8 cellular contexts compared by ENCODE assay signal in the genomic region with DNA sequence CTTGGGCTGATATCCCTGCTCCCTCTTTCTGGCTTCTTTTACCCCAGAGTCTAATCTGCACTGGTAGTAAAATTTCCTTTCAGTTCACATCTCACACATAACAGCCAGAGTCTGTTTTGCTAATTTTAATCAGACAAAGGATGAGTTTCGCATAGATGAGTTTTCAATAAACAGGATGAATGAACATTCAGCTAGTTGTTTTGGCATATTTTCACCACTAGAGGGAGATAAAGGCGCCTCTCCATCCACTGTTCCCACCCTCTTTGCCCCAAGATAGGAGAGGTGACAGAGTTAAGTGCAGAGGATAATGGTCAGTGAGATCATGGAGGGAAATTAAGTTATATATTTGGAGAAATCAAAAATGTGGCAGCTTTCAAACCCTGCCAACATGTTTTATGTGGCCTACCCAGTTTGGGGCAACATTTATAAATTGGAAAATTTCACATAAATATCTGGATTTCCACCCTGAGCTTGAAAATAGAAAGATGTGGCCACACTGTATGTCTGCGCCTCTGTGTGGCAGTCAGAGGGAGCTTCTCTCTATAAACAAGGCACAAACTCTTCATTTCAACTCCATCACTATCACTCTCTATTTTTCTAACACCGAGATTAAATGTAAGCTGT. TPM values are rescaled to one million over a fixed set of nuclear protein-coding genes. Genes with fewer than 3 reads are reported as not detected.
DNase-seq lines count a peak whose midpoint lies in the region; ATAC-seq and TF ChIP-seq lines count a peak whose summit lies in the region.

No MANE protein-coding gene starts in this region.

- no peaks in the 10 kb centered on the region for H3K36me3 ChIP-seq in MM.1S (replicated peaks; ENCODE audit: insufficient read depth, low read length)
- no peaks in the 10 kb centered on the region for H3K36me3 ChIP-seq in gastroesophageal sphincter
- H3K36me3 ChIP-seq in prostate gland = no peaks in the 10 kb centered on the region

- H3K4me3 ChIP-seq in MM.1S (ENCODE audit: low read length) = no peak overlapping the region
- no peak overlapping the region for H3K4me3 ChIP-seq in gastroesophageal sphincter
- no peak overlapping the region for H3K4me3 ChIP-seq in prostate gland

- no peak for TF ChIP-seq EP300 in gastroesophageal sphincter (IDR thresholded peaks at IDR 0.05)

- H3K9me3 ChIP-seq in MM.1S (replicated peaks; ENCODE audit: insufficient read depth, low read length) (no peaks in the 10 kb centered on the region), gastroesophageal sphincter (no peaks in the 10 kb centered on the region), prostate gland (no peaks in the 10 kb centered on the region)

- no peaks in the 10 kb centered on the region for H3K79me2 ChIP-seq in MM.1S (ENCODE audit: low read length)

- H3K9me2 ChIP-seq in MM.1S (replicated peaks; ENCODE audit: insufficient read depth, low read length) = no peaks in the 10 kb centered on the region

- peak; percentile 86 for TF ChIP-seq CTCF in MM.1S (IDR thresholded peaks at IDR 0.05; ENCODE audit: low read length)
- TF ChIP-seq CTCF in gastroesophageal sphincter (IDR thresholded peaks at IDR 0.05) = peak; percentile 54 to 72 (median 70)
- TF ChIP-seq CTCF in prostate gland (IDR thresholded peaks at IDR 0.05) = peak; percentile 47 to 53 (median 50)

- H3K27me3 ChIP-seq in MM.1S (replicated peaks; ENCODE audit: insufficient read depth, low read length) (no peaks in the 10 kb centered on the region), gastroesophageal sphincter (no peaks in the 10 kb centered on the region), prostate gland (replicated peaks; ENCODE audit: insufficient read depth) (no peaks in the 10 kb centered on the region)

- no peaks in the 10 kb centered on the region for H3F3A ChIP-seq in MM.1S (ENCODE audit: insufficient read depth, low read length)

- H4K20me1 ChIP-seq in MM.1S (ENCODE audit: insufficient read depth, low read length) = no peaks in the 10 kb centered on the region

- H3K4me1 ChIP-seq in MM.1S (ENCODE audit: low read length) = no peaks in the 10 kb centered on the region
- peaks cover 5 to 48% (median 21%) of the 10 kb centered on the region in 3 donors for H3K4me1 ChIP-seq in gastroesophageal sphincter
- no peaks in the 10 kb centered on the region for H3K4me1 ChIP-seq in prostate gland (replicated peaks)

- intact Hi-C loops in Right ventricle myocardium superior (cut with DNase I) = no loop called here
- intact Hi-C loops in Right ventricle myocardium inferior (cut with DNase I) = loop anchor here (2.0 to 5.0 kb wide), 3 partner anchors 49 to 126 kb away; partner anchors contain the start of gene DTNA
- intact Hi-C loops in prostate gland (cut with DNase I) = loop anchor here (5.0 kb wide), 1 partner anchor 126 kb away; no protein-coding TSS in a partner anchor

- TF ChIP-seq POLR2A in gastroesophageal sphincter (IDR thresholded peaks at IDR 0.05) = no peak
- no peak for TF ChIP-seq POLR2A in prostate gland (IDR thresholded peaks at IDR 0.05)

- DNase-seq in Right ventricle myocardium superior = no peak
- no peak for DNase-seq in Right ventricle myocardium inferior (ENCODE audit: missing footprints)
- DNase-seq in HCEC 1CT = peak; percentile 63
- peak; percentile 40 for DNase-seq in MM.1S
- DNase-seq in SW480 (ENCODE audit: low spot score) = peak; percentile 33
- DNase-seq in prostate gland (ENCODE audit: low spot score) = no peak
- DNase-seq in stimulated activated CD4-positive, alpha-beta T cell treated with anti-CD3 and anti-CD28 coated beads, Interleukin-2, amount 100 ng/mL, for 24 hours = no peak

- H2AFZ ChIP-seq in MM.1S (ENCODE audit: low read length) = no peak overlapping the region

- ATAC-seq in Right ventricle myocardium superior (ENCODE audit: poor library complexity) = peak; percentile 41
- ATAC-seq in Right ventricle myocardium inferior = no peak
- ATAC-seq in gastroesophageal sphincter = peak; percentile 35

- H3K27ac ChIP-seq in MM.1S (ENCODE audit: low read length) (no peak overlapping the region), gastroesophageal sphincter (peak overlapping the region in 3 of 4 donors; percentile 29 to 77 (median 72)), prostate gland (no peak overlapping the region)

- H3K4me2 ChIP-seq in MM.1S (ENCODE audit: low read depth, low read length) = no peak overlapping the region

- H3K9ac ChIP-seq in MM.1S (ENCODE audit: low read length) = no peak overlapping the region

- 47 to 55% methylated on average over 4 of the region's 4 CpGs for WGBS in gastroesophageal sphincter (ENCODE audit: low coverage in 1 of 2), 2 donors
- 61% methylated on average over 4 of the region's 4 CpGs for WGBS in prostate gland

RNA-seq across cellular contexts. Expression of gene DTNA, which starts 48.5 kb away (rescaled TPM):
- 153 TPM for total RNA-seq in Right ventricle myocardium superior
- 153 TPM for total RNA-seq in Right ventricle myocardium inferior
- 100 to 1,000 TPM; 110 to 254 (median 204) TPM for total RNA-seq in gastroesophageal sphincter
- 10 to 100 TPM; 10.7 to 76.2 TPM for total RNA-seq in prostate gland

Comparison
In these comparisons a context has a peak if more than half of its experiments do, and no peak if none do; other contexts are left out.
1. DNase-seq: peak in HCEC 1CT (single experiment), MM.1S (single experiment) and SW480 (single experiment); none in Right ventricle myocardium superior (single experiment), Right ventricle myocardium inferior (single experiment), prostate gland (single experiment) and stimulated activated CD4-positive, alpha-beta T cell treated with anti-CD3 and anti-CD28 coated beads, Interleukin-2, amount 100 ng/mL, for 24 hours (0 of 2).
2. H3K27ac ChIP-seq: peak in gastroesophageal sphincter (3 of 4); none in MM.1S (single experiment) and prostate gland (0 of 2).
3. Peak in every context shown above with its lines, with median percentiles within 50 percentile points of each other: CTCF ChIP-seq.